Comparison of ENCODE assay signal across 10 cellular contexts in genomic region chr2:98514879-98515570, GRCh38.
DNase-seq lines count a peak whose midpoint lies in the region; ATAC-seq, FAIRE-seq and TF ChIP-seq lines count a peak whose summit lies in the region.
"Had no signal": no experiment of that assay in that cellular context is flagged by ENCODE, and none has a peak within 500 bp of the region (broad histone marks: within the 10 kb centered on the region; RNA-seq: fewer than 3 reads in every experiment).

No MANE protein-coding gene starts in this region.

- no peak for FAIRE-seq in H54 (lab: Jason Lieb, UNC)

- no peak overlapping the region for H3K27ac ChIP-seq in right lobe of liver

- H3K4me1 Mint-ChIP-seq in CD14-positive monocyte = peaks cover 68% of the 10 kb centered on the region
- H3K4me1 Mint-ChIP-seq in activated T-helper 17 cell treated with anti-CD3 and anti-CD28 coated beads, Interleukin-2, amount 50 U/mL, for 72 hours = peaks cover 32% of the 10 kb centered on the region
- peaks cover 8% of the 10 kb centered on the region for H3K4me1 Mint-ChIP-seq in stimulated activated memory B cell treated with anti-CD40 and anti-IgM and Interleukin-4, amounts not matched to agents 10 μg/mL and 1 μg/mL and 100 μg/mL, for 72 hours

- TF ChIP-seq CTCF in CD14-positive monocyte (IDR thresholded peaks at IDR 0.05) (no peak), right lobe of liver (IDR thresholded peaks at IDR 0.05) (no peak)

- H3K4me3 ChIP-seq in right lobe of liver = no peak overlapping the region

- no peaks in the 10 kb centered on the region for H3K9me3 ChIP-seq in right lobe of liver

- no peaks in the 10 kb centered on the region for H3K27me3 ChIP-seq in right lobe of liver

- H3K4me1 ChIP-seq in right lobe of liver = peaks cover 0 to 3% (median 0%) of the 10 kb centered on the region in 4 donors

- peak overlapping the region; percentile 87 to 94 (median 90) for H3K27ac Mint-ChIP-seq in CD14-positive monocyte
- H3K27ac Mint-ChIP-seq in activated T-helper 17 cell treated with anti-CD3 and anti-CD28 coated beads, Interleukin-2, amount 50 U/mL, for 72 hours = peak overlapping the region; percentile 55
- H3K27ac Mint-ChIP-seq in stimulated activated memory B cell treated with anti-CD40 and anti-IgM and Interleukin-4, amounts not matched to agents 10 μg/mL and 1 μg/mL and 100 μg/mL, for 72 hours = no peak overlapping the region

- peak; percentile 66 for ATAC-seq in activated T-helper 17 cell treated with anti-CD3 and anti-CD28 coated beads, Interleukin-2, amount 50 U/mL, for 72 hours (replicated peaks)
- peak in 3 of 4 donors; percentile 29 to 39 (median 30) for ATAC-seq in right lobe of liver
- ATAC-seq in stimulated activated memory B cell treated with anti-CD40 and anti-IgM and Interleukin-4, amounts not matched to agents 10 μg/mL and 1 μg/mL and 100 μg/mL, for 72 hours = no peak

- H3K4me3 Mint-ChIP-seq in CD14-positive monocyte = peak overlapping the region; percentile 55 to 58
- no peak overlapping the region for H3K4me3 Mint-ChIP-seq in activated T-helper 17 cell treated with anti-CD3 and anti-CD28 coated beads, Interleukin-2, amount 50 U/mL, for 72 hours
- no peak overlapping the region for H3K4me3 Mint-ChIP-seq in stimulated activated memory B cell treated with anti-CD40 and anti-IgM and Interleukin-4, amounts not matched to agents 10 μg/mL and 1 μg/mL and 100 μg/mL, for 72 hours
- H3K4me3 Mint-ChIP-seq: central memory CD8-positive, alpha-beta T cell had no signal

- H3K27me3 Mint-ChIP-seq in CD14-positive monocyte (ENCODE audit: low read depth in 3 of 3) = peaks cover 0 to 1% (median 0%) of the 10 kb centered on the region in 3 donors
- H3K27me3 Mint-ChIP-seq in activated T-helper 17 cell treated with anti-CD3 and anti-CD28 coated beads, Interleukin-2, amount 50 U/mL, for 72 hours = no peaks in the 10 kb centered on the region
- no peaks in the 10 kb centered on the region for H3K27me3 Mint-ChIP-seq in stimulated activated memory B cell treated with anti-CD40 and anti-IgM and Interleukin-4, amounts not matched to agents 10 μg/mL and 1 μg/mL and 100 μg/mL, for 72 hours
- H3K27me3 Mint-ChIP-seq: central memory CD8-positive, alpha-beta T cell had no signal

- H3K36me3 ChIP-seq in right lobe of liver = no peaks in the 10 kb centered on the region

- no peaks in the 10 kb centered on the region for H3K9me3 Mint-ChIP-seq in CD14-positive monocyte
- no peaks in the 10 kb centered on the region for H3K9me3 Mint-ChIP-seq in activated T-helper 17 cell treated with anti-CD3 and anti-CD28 coated beads, Interleukin-2, amount 50 U/mL, for 72 hours
- H3K9me3 Mint-ChIP-seq in stimulated activated memory B cell treated with anti-CD40 and anti-IgM and Interleukin-4, amounts not matched to agents 10 μg/mL and 1 μg/mL and 100 μg/mL, for 72 hours = no peaks in the 10 kb centered on the region
- H3K9me3 Mint-ChIP-seq: central memory CD8-positive, alpha-beta T cell had no signal

- intact Hi-C loops in CD14-positive monocyte (cut with micrococcal nuclease) = loop anchor here in 1 of 2 donors (5.0 kb wide), 1 partner anchor 103 kb away; no protein-coding TSS in a partner anchor
- intact Hi-C loops in right lobe of liver (cut with DNase I) = no loop called here

- TF ChIP-seq POLR2A in H54 (IDR thresholded peaks at IDR 0.05; ENCODE audit: low read depth, low read length) (no peak), right lobe of liver (IDR thresholded peaks at IDR 0.05) (no peak)

- WGBS in right lobe of liver (ENCODE audit: insufficient coverage, low coverage, low lambda C conversion rate, missing lambda C conversion rate) = 40% methylated on average over 5 of the region's 8 CpGs

- DNase-seq in CD14-positive monocyte (ENCODE audit: low spot score) (no peak), H54 (ENCODE audit: insufficient read length, low spot score) (peak; percentile 38), right lobe of liver (no peak), middle frontal gyrus (ENCODE audit: extremely low spot score, low spot score) (no peak), NCI-H1930 (lab: John Stamatoyannopoulos, UW) (no peak), activated gamma-delta T cell (lab: John Stamatoyannopoulos, UW) (no peak)
- DNase-seq: stimulated activated naive CD4-positive, alpha-beta T cell had no signal

- peaks cover 35 to 42% of the 10 kb centered on the region in 2 donors for H3K36me3 Mint-ChIP-seq in CD14-positive monocyte
- peaks cover 15% of the 10 kb centered on the region for H3K36me3 Mint-ChIP-seq in activated T-helper 17 cell treated with anti-CD3 and anti-CD28 coated beads, Interleukin-2, amount 50 U/mL, for 72 hours (ENCODE audit: low read depth)
- H3K36me3 Mint-ChIP-seq in stimulated activated memory B cell treated with anti-CD40 and anti-IgM and Interleukin-4, amounts not matched to agents 10 μg/mL and 1 μg/mL and 100 μg/mL, for 72 hours = no peaks in the 10 kb centered on the region

Comparison
In these comparisons a context has a peak if more than half of its experiments do, and no peak if none do; other contexts are left out.
1. H3K4me3 Mint-ChIP-seq: peak in CD14-positive monocyte (2 of 2); none in activated T-helper 17 cell treated with anti-CD3 and anti-CD28 coated beads, Interleukin-2, amount 50 U/mL, for 72 hours (single experiment) and stimulated activated memory B cell treated with anti-CD40 and anti-IgM and Interleukin-4, amounts not matched to agents 10 μg/mL and 1 μg/mL and 100 μg/mL, for 72 hours (single experiment).